ENCODE assay signal across 8 cellular contexts in the genomic region with DNA sequence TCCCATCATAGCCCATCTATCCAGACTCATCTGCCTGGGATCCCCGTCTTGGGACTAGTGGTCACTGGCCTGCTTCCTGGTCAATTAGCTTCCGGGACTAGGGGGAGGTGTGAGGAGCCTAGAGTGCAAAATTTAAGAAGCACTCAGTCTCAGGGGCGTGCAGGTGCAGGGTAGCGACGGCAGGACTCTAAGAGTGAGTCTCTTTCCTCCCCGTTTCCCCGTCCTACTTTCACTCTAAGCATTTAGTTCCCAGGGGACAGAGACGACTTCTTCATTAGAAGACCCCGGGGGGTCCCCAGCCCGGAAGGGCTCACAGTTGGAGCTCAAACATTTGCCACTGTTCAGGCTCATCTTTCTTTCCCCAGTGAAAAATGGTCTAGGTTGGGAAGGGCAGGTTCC. TPM values are rescaled to one million over a fixed set of nuclear protein-coding genes. Genes with fewer than 3 reads are reported as not detected.
DNase-seq lines count a peak whose midpoint lies in the region; ATAC-seq and TF ChIP-seq lines count a peak whose summit lies in the region.

No MANE protein-coding gene starts in this region.

- ATAC-seq in activated T-cell treated with anti-CD3 and anti-CD28 coated beads, Interleukin-2, amount 50 U/mL, for 4 hours = no peak

- H3K9me3 ChIP-seq in WERI-Rb-1 (ENCODE audit: severe bottlenecking) (peaks cover 3% of the 10 kb centered on the region), iPS DF 6.9 (ENCODE audit: control insufficient read depth, insufficient read depth, low read length) (no peaks in the 10 kb centered on the region)

- H3K36me3 ChIP-seq in WERI-Rb-1 (peaks cover 12% of the 10 kb centered on the region), iPS DF 6.9 (ENCODE audit: control insufficient read depth, insufficient read depth, low read length) (no peaks in the 10 kb centered on the region)

- WGBS in iPS DF 6.9 (ENCODE audit: insufficient coverage, insufficient read length) = no CpG with 5 or more reads among the region's 10 CpGs

- H3K27ac ChIP-seq in WERI-Rb-1 (peak overlapping the region; percentile 75), iPS DF 6.9 (ENCODE audit: low read length) (no peak overlapping the region), substantia nigra (ENCODE audit: low read depth, low read length, poor library complexity, severe bottlenecking) (peak overlapping the region; percentile 27)

- peaks cover 42% of the 10 kb centered on the region for H3K4me1 Mint-ChIP-seq in activated T-cell treated with anti-CD3 and anti-CD28 coated beads, Interleukin-2, amount 50 U/mL, for 4 hours (ENCODE audit: low read depth)

- H3K4me3 ChIP-seq in WERI-Rb-1 (ENCODE audit: low read depth, low read length) (peak overlapping the region; percentile 91), iPS DF 6.9 (ENCODE audit: low read length) (peak overlapping the region; percentile 71; the same call in 1 of the 2 replicates)

- H3K4me3 Mint-ChIP-seq in activated T-cell treated with anti-CD3 and anti-CD28 coated beads, Interleukin-2, amount 50 U/mL, for 4 hours = peak overlapping the region; percentile 99

- H3K9me3 Mint-ChIP-seq in activated T-cell treated with anti-CD3 and anti-CD28 coated beads, Interleukin-2, amount 50 U/mL, for 4 hours = no peaks in the 10 kb centered on the region

- peaks cover 12% of the 10 kb centered on the region for H3K36me3 Mint-ChIP-seq in activated T-cell treated with anti-CD3 and anti-CD28 coated beads, Interleukin-2, amount 50 U/mL, for 4 hours (ENCODE audit: insufficient read depth)

- DNase-seq in activated T-cell treated with anti-CD3 and anti-CD28 coated beads, Interleukin-2, amount 50 U/mL, for 4 hours = no peak
- no peak for DNase-seq in activated T-cell treated with anti-CD3 and anti-CD28 coated beads, Interleukin-2, amount 50 U/mL, for 48 hours
- no peak for DNase-seq in WERI-Rb-1
- DNase-seq in iPS DF 6.9 (ENCODE audit: low read depth, low spot score) = no peak
- peak in 1 of 49 donors; percentile 45 for DNase-seq in substantia nigra (lab: John Stamatoyannopoulos, UW)
- DNase-seq in dermis blood vessel endothelial cell = no peak
- no peak for DNase-seq in NOMO-1 treated with dmso at 0.1 percent for 144 hours (lab: John Stamatoyannopoulos, UW; ENCODE audit: unreplicated experiment)
- no peak for DNase-seq in occipital lobe (lab: John Stamatoyannopoulos, UW)

- H3K27me3 Mint-ChIP-seq in activated T-cell treated with anti-CD3 and anti-CD28 coated beads, Interleukin-2, amount 50 U/mL, for 4 hours (ENCODE audit: low read depth) = peaks cover 18% of the 10 kb centered on the region

- no peak for TF ChIP-seq CTCF in WERI-Rb-1 (IDR thresholded peaks at IDR 0.05; ENCODE audit: low read depth, low read length)

- peaks cover 3% of the 10 kb centered on the region; the same call in 1 of the 2 replicates for H3K4me1 ChIP-seq in iPS DF 6.9 (ENCODE audit: control insufficient read depth, insufficient read depth, low read length)

- H3K27me3 ChIP-seq in WERI-Rb-1 (ENCODE audit: insufficient read depth, low read depth, severe bottlenecking) = no peaks in the 10 kb centered on the region
- H3K27me3 ChIP-seq in iPS DF 6.9 (ENCODE audit: control insufficient read depth, insufficient read depth, low read length) = peaks cover 6% of the 10 kb centered on the region

RNA-seq across cellular contexts. Expression of a gene that starts 0.7 kb away (rescaled TPM):
- total RNA-seq in activated T-cell treated with anti-CD3 and anti-CD28 coated beads, Interleukin-2, amount 50 U/mL, for 4 hours = 10 to 100 TPM; 46.7 to 59.0 (median 50.8) TPM
- total RNA-seq in dermis blood vessel endothelial cell = 20.8 and 32.5 TPM in 2 replicates
- total RNA-seq in occipital lobe = 44.6 TPM

RNA-seq across cellular contexts. Expression of a gene that starts 48.9 kb away (rescaled TPM):
- total RNA-seq in activated T-cell treated with anti-CD3 and anti-CD28 coated beads, Interleukin-2, amount 50 U/mL, for 4 hours = 100 to 1,000 TPM; 138 to 153 (median 151) TPM
- 54.8 and 64.0 TPM in 2 replicates for total RNA-seq in dermis blood vessel endothelial cell
- 33.8 TPM for total RNA-seq in occipital lobe

RNA-seq across cellular contexts. Expression of a gene that starts 49.0 kb away (rescaled TPM):
- 10 to 100 TPM; 34.7 to 45.9 (median 38.0) TPM for total RNA-seq in activated T-cell treated with anti-CD3 and anti-CD28 coated beads, Interleukin-2, amount 50 U/mL, for 4 hours
- total RNA-seq in dermis blood vessel endothelial cell (3.9 and 14.6 TPM in 2 replicates), occipital lobe (7.0 TPM)

RNA-seq across cellular contexts. Expression of a gene that starts 58.9 kb away (rescaled TPM):
- total RNA-seq in activated T-cell treated with anti-CD3 and anti-CD28 coated beads, Interleukin-2, amount 50 U/mL, for 4 hours = 10 to 100 TPM; 49.7 to 59.0 (median 51.5) TPM
- 45.6 and 48.1 TPM in 2 replicates for total RNA-seq in dermis blood vessel endothelial cell
- 60.7 TPM for total RNA-seq in occipital lobe
